8 cellular contexts compared by ENCODE assay signal in genomic region chr12:6764011-6764828, GRCh38. TPM values are rescaled to one million over a fixed set of nuclear protein-coding genes. Genes with fewer than 3 reads are reported as not detected.
DNase-seq lines count a peak whose midpoint lies in the region; ATAC-seq and TF ChIP-seq lines count a peak whose summit lies in the region.

No MANE protein-coding gene starts in this region.

- H3K27me3 Mint-ChIP-seq in activated B cell treated with CpG ODN at 0.5 μM for 24 hours = peaks cover 31% of the 10 kb centered on the region

- TF ChIP-seq POLR2A in suprapubic skin (IDR thresholded peaks at IDR 0.05) = no peak

- intact Hi-C loops in activated B cell treated with CpG ODN at 0.5 μM for 24 hours (cut with micrococcal nuclease) = loop anchor here (1.0 kb wide), 1 partner anchor 11 kb away; the partner anchor contains the start of gene MLF2

- H3K4me1 ChIP-seq in suprapubic skin = peaks cover 48% of the 10 kb centered on the region

- peak overlapping the region; percentile 55 for H3K4me3 Mint-ChIP-seq in activated B cell treated with CpG ODN at 0.5 μM for 24 hours

- TF ChIP-seq CTCF in activated B cell treated with CpG ODN at 0.5 μM for 24 hours (IDR thresholded peaks at IDR 0.05) (no peak), suprapubic skin (IDR thresholded peaks at IDR 0.05) (no peak)

- H3K27ac ChIP-seq in epithelial cell of prostate (peak overlapping the region; percentile 82), suprapubic skin (peak overlapping the region; percentile 95)

- no peaks in the 10 kb centered on the region for H3K36me3 ChIP-seq in suprapubic skin

- H3K27ac Mint-ChIP-seq in activated B cell treated with CpG ODN at 0.5 μM for 24 hours = no peak overlapping the region

- ATAC-seq in GM19328 (IDR thresholded peaks at IDR 0.05; ENCODE audit: unreplicated experiment) (peak; percentile 73), HG03378 (IDR thresholded peaks at IDR 0.05; ENCODE audit: unreplicated experiment) (peak; percentile 83), activated B cell treated with CpG ODN at 0.5 μM for 24 hours (ENCODE audit: low read depth) (peak; percentile 83)

- peak overlapping the region; percentile 37 for H3K4me3 ChIP-seq in suprapubic skin

- no peaks in the 10 kb centered on the region for H3K9me3 ChIP-seq in suprapubic skin

- no peaks in the 10 kb centered on the region for H3K27me3 ChIP-seq in suprapubic skin

- peaks cover 29% of the 10 kb centered on the region for H3K4me1 Mint-ChIP-seq in activated B cell treated with CpG ODN at 0.5 μM for 24 hours

- no peaks in the 10 kb centered on the region for H3K9me3 Mint-ChIP-seq in activated B cell treated with CpG ODN at 0.5 μM for 24 hours

- 4% methylated on average over 16 of the region's 16 CpGs for WGBS in suprapubic skin

- no peaks in the 10 kb centered on the region for H3K36me3 Mint-ChIP-seq in activated B cell treated with CpG ODN at 0.5 μM for 24 hours (ENCODE audit: low read depth)

- CTCF ChIA-PET in activated B cell treated with CpG ODN at 0.5 μM for 24 hours (lab: Charles Lee) = interaction anchor here (0.7 to 3.2 kb wide), 2 partner anchors 11 to 14 kb away, joined by 3 to 64 read pairs; partner anchors contain the start of gene MLF2

- TF ChIP-seq EP300 in suprapubic skin (IDR thresholded peaks at IDR 0.05) = no peak

- POLR2A ChIA-PET in activated B cell treated with CpG ODN at 0.5 μM for 24 hours (lab: Charles Lee) = interaction anchor here (1.0 kb wide), 1 partner anchor 11 kb away, joined by 3 read pairs; the partner anchor contains the start of gene MLF2

- peak; percentile 89 for DNase-seq in COR-L47 (lab: John Stamatoyannopoulos, UW)
- DNase-seq in NCI-H345 (lab: John Stamatoyannopoulos, UW) = peak; percentile 99
- peak; percentile 26 for DNase-seq in activated B cell treated with CpG ODN at 0.5 μM for 24 hours
- DNase-seq in epithelial cell of prostate (ENCODE audit: low read depth, low spot score) = peak; percentile 39
- peak; percentile 94 for DNase-seq in mesenteric fat pad (ENCODE audit: low spot score)
- peak; percentile 95 to 97 for DNase-seq in suprapubic skin (ENCODE audit: low spot score in 2 of 2)

RNA-seq across cellular contexts. Expression of gene PTMS, which starts 1.9 kb away (rescaled TPM):
- 4.8 and 6.4 TPM in 2 replicates for total RNA-seq in activated B cell treated with CpG ODN at 0.5 μM for 24 hours
- total RNA-seq in mesenteric fat pad = 161 TPM
- 100 to 1,000 TPM in 2 of 4 donors, 10 to 100 TPM in 2; 91.2 to 128 (median 99.8) TPM for total RNA-seq in suprapubic skin

RNA-seq across cellular contexts. Expression of gene LAG3, which starts 8.1 kb away (rescaled TPM):
- 0.12 TPM in 1 of 2 replicates, not detected in the other for total RNA-seq in activated B cell treated with CpG ODN at 0.5 μM for 24 hours
- total RNA-seq in mesenteric fat pad = 1.3 TPM
- total RNA-seq in suprapubic skin = 1 to 10 TPM in 1 of 4 donors, under 1 TPM in 1, not detected in 2; 0.60 to 1.4 TPM

RNA-seq across cellular contexts. Expression of gene MLF2, which starts 11.3 kb away (rescaled TPM):
- 102 and 105 TPM in 2 replicates for total RNA-seq in activated B cell treated with CpG ODN at 0.5 μM for 24 hours
- total RNA-seq in mesenteric fat pad = 145 TPM
- 100 to 1,000 TPM; 147 to 195 (median 180) TPM for total RNA-seq in suprapubic skin

RNA-seq across cellular contexts. Expression of gene CD4, which starts 25.1 kb away (rescaled TPM):
- total RNA-seq in activated B cell treated with CpG ODN at 0.5 μM for 24 hours (0.22 and 0.32 TPM in 2 replicates), mesenteric fat pad (31.3 TPM), suprapubic skin (1 to 10 TPM; 2.5 to 5.4 (median 3.9) TPM)

RNA-seq across cellular contexts. Expression of gene COPS7A, which starts 40.4 kb away (rescaled TPM):
- total RNA-seq in activated B cell treated with CpG ODN at 0.5 μM for 24 hours (28.1 and 35.8 TPM in 2 replicates), mesenteric fat pad (57.5 TPM), suprapubic skin (10 to 100 TPM; 50.2 to 70.7 (median 66.6) TPM)

Comparison
In these comparisons a context has a peak if more than half of its experiments do, and no peak if none do; other contexts are left out.
1. Peak in every context shown above with its lines: DNase-seq, ATAC-seq, H3K4me3 ChIP-seq and H3K27ac ChIP-seq.
2. DNase-seq: peak in every context shown above with its lines; median percentile 99 in NCI-H345; 96 in suprapubic skin; 94 in mesenteric fat pad; 89 in COR-L47; 39 in epithelial cell of prostate; 26 in activated B cell treated with CpG ODN at 0.5 μM for 24 hours.
3. RNA of gene PTMS, which starts 1.9 kb away (total RNA-seq): 161 TPM in mesenteric fat pad (single experiment) and 91.2 to 128 TPM in suprapubic skin; 4.8 to 6.4 TPM in activated B cell treated with CpG ODN at 0.5 μM for 24 hours; every median in the first group is over 10 times any median in the second.